8 cellular contexts compared by ENCODE assay signal in the genomic region with DNA sequence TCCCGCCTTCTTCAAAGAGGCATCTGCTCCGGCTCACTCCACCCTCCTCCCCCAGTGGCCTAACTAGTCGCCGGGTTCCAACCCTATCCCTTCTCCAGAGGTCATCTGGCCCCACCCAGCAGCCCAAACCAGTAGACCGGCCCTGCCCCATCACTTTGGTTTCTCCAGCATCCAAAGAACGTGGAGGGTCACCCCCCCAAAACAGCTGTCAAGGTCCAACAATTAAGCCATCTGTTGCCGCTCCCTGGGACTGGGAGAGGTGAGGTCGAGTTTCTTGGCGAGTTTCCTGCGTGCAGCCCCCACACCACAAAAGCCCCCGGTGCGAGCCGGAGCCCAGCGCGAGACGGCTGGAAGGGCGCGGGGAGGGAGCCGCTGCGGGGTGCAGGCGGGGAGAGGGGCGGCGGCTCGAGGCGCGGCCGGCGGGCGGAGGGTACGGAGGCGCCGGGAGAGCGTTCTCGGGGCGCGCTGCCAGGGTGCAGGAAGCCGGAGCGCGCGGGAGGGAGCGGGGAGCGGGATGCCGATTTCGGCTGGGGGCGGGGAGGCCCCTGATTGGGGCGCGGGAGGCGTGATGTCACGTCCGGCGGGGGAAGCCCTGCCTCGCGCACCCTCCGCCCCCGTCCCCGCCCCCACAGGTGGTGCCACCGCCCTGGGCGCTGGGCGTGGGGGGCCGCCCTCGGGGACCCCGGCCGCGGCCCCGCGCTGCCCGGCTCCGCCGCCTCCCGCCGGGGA. TPM values are rescaled to one million over a fixed set of nuclear protein-coding genes. Genes with fewer than 3 reads are reported as not detected.
DNase-seq lines count a peak whose midpoint lies in the region; ATAC-seq and TF ChIP-seq lines count a peak whose summit lies in the region.

No MANE protein-coding gene starts in this region.

- ATAC-seq in HG02973 (IDR thresholded peaks at IDR 0.05; ENCODE audit: unreplicated experiment) (peak; percentile 48), lower lobe of right lung (peak; percentile 89 to 92), HG02852 (IDR thresholded peaks at IDR 0.05; ENCODE audit: unreplicated experiment) (no peak)
- peak; percentile 79 for ATAC-seq in activated CD8-positive, alpha-beta T cell treated with anti-CD3 and anti-CD28 coated beads, Interleukin-2, amount 10 ng/mL, durations not matched to agents 7 days and 5 days

- WGBS in ectodermal cell, 2 experiments: 1% methylated on average over 71 of the region's 71 CpGs

- H3K9me3 ChIP-seq in ectodermal cell (ENCODE audit: control insufficient read depth, low read length) (no peaks in the 10 kb centered on the region), lower lobe of right lung (no peaks in the 10 kb centered on the region)

- H3K4me1 ChIP-seq in ectodermal cell (ENCODE audit: control insufficient read depth, insufficient read depth, low read length) (peaks cover 11% of the 10 kb centered on the region), lower lobe of right lung (peaks cover 29% of the 10 kb centered on the region)

- intact Hi-C loops in lower lobe of right lung (cut with DNase I): no loop called here

- in situ Hi-C loops in GM13977 (cut with MboI; ENCODE audit: low pct_unique_long_range_greater_than_20kb, low sequenced_read_pairs, unreplicated experiment): no loop called here

- POLR2A ChIA-PET in activated CD8-positive, alpha-beta T cell treated with anti-CD3 and anti-CD28 coated beads, Interleukin-2, amount 10 ng/mL, durations not matched to agents 7 days and 5 days (lab: Charles Lee): no interaction called here

- peaks cover 22% of the 10 kb centered on the region for H3K27me3 ChIP-seq in ectodermal cell (ENCODE audit: control insufficient read depth, insufficient read depth, low read length, poor library complexity, severe bottlenecking)
- peaks cover 37% of the 10 kb centered on the region for H3K27me3 ChIP-seq in lower lobe of right lung (ENCODE audit: low read depth)

- CTCF ChIA-PET in activated CD8-positive, alpha-beta T cell treated with anti-CD3 and anti-CD28 coated beads, Interleukin-2, amount 10 ng/mL, durations not matched to agents 7 days and 5 days (lab: Charles Lee): interaction anchor here (0.8 kb wide), 1 partner anchor 131 kb away, joined by 3 read pairs; no protein-coding TSS in a partner anchor

- H3K36me3 Mint-ChIP-seq in activated CD8-positive, alpha-beta T cell treated with anti-CD3 and anti-CD28 coated beads, Interleukin-2, amount 10 ng/mL, durations not matched to agents 7 days and 5 days (ENCODE audit: low read depth): no peaks in the 10 kb centered on the region

- peak overlapping the region; percentile 69 for H3K4me3 ChIP-seq in ectodermal cell (ENCODE audit: insufficient read depth, low read depth, low read length)
- peak overlapping the region; percentile 68 for H3K4me3 ChIP-seq in lower lobe of right lung

- peak; percentile 97 for DNase-seq in GM13977 (ENCODE audit: low spot score)
- DNase-seq in NCI-H510A (lab: John Stamatoyannopoulos, UW): peak; percentile 88
- DNase-seq in activated CD8-positive, alpha-beta T cell treated with anti-CD3 and anti-CD28 coated beads, Interleukin-2, amount 10 ng/mL, durations not matched to agents 7 days and 5 days: peak; percentile 95
- peak; percentile 91 for DNase-seq in lower lobe of right lung
- DNase-seq in stimulated activated CD4-positive, alpha-beta T cell treated with anti-CD3 and anti-CD28 coated beads, TNF-alpha, amount 100 ng/mL, for 1 hour (ENCODE audit: low read depth in 3 of 3, low spot score in 1 of 3): peak; percentile 70 to 76 (median 75)

- H3K27ac ChIP-seq in ectodermal cell (ENCODE audit: insufficient read depth, low read depth, low read length, poor library complexity, severe bottlenecking) (no peak overlapping the region), lower lobe of right lung (peak overlapping the region; percentile 67)

- TF ChIP-seq CTCF in GM13977 (IDR thresholded peaks at IDR 0.05; ENCODE audit: extremely low read depth, insufficient read depth, missing control alignments): no peak
- no peak for TF ChIP-seq CTCF in lower lobe of right lung (IDR thresholded peaks at IDR 0.05)

- no peaks in the 10 kb centered on the region for H3K9me3 Mint-ChIP-seq in activated CD8-positive, alpha-beta T cell treated with anti-CD3 and anti-CD28 coated beads, Interleukin-2, amount 10 ng/mL, durations not matched to agents 7 days and 5 days (ENCODE audit: insufficient read depth)

- no peaks in the 10 kb centered on the region for H3K36me3 ChIP-seq in ectodermal cell (ENCODE audit: control insufficient read depth, insufficient read depth, low read length)
- no peaks in the 10 kb centered on the region for H3K36me3 ChIP-seq in lower lobe of right lung

- H3K27me3 Mint-ChIP-seq in activated CD8-positive, alpha-beta T cell treated with anti-CD3 and anti-CD28 coated beads, Interleukin-2, amount 10 ng/mL, durations not matched to agents 7 days and 5 days (ENCODE audit: low read depth): peaks cover 13% of the 10 kb centered on the region

- peaks cover 14% of the 10 kb centered on the region for H3K4me1 Mint-ChIP-seq in activated CD8-positive, alpha-beta T cell treated with anti-CD3 and anti-CD28 coated beads, Interleukin-2, amount 10 ng/mL, durations not matched to agents 7 days and 5 days (ENCODE audit: low read depth)

- H3K4me3 Mint-ChIP-seq in activated CD8-positive, alpha-beta T cell treated with anti-CD3 and anti-CD28 coated beads, Interleukin-2, amount 10 ng/mL, durations not matched to agents 7 days and 5 days: peak overlapping the region; percentile 82

- H3K27ac Mint-ChIP-seq in activated CD8-positive, alpha-beta T cell treated with anti-CD3 and anti-CD28 coated beads, Interleukin-2, amount 10 ng/mL, durations not matched to agents 7 days and 5 days: peak overlapping the region; percentile 88

RNA-seq across cellular contexts. Expression of a gene that starts 0.6 kb away (rescaled TPM):
- 1 to 10 TPM; 4.4 to 5.7 TPM for total RNA-seq in activated CD8-positive, alpha-beta T cell treated with anti-CD3 and anti-CD28 coated beads, Interleukin-2, amount 10 ng/mL, durations not matched to agents 7 days and 5 days
- 68.4 TPM for polyA plus RNA-seq in ectodermal cell (2013, experiment 1 of 4)
- polyA plus RNA-seq in ectodermal cell (2013, experiment 2 of 4): 70.8 TPM
- polyA plus RNA-seq in ectodermal cell (2013, experiment 3 of 4): 49.4 TPM
- polyA plus RNA-seq in ectodermal cell (2013, experiment 4 of 4): 51.5 TPM
- total RNA-seq in lower lobe of right lung: 14.7 TPM
